18 cellular contexts compared by ENCODE assay signal in the genomic region with DNA sequence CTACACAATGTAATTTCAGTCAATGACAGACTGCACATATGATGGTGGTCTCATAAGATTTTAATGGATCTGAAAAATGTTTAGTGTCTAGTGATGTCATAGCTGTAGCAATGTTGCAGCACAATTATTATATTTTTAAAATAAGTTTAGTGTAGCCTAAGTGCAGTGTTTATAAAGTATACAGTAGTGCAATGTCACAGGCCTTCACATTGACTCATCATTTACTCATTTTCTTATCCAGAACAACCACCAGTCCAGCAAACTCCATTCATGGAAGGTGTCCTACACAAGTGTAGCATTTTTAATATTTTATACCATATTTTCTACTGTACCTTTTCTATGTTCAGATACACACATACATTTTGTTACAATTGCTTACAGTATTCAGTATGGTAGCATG.
DNase-seq lines count a peak whose midpoint lies in the region; ATAC-seq, FAIRE-seq and TF ChIP-seq lines count a peak whose summit lies in the region.
"Had no signal": no experiment of that assay in that cellular context is flagged by ENCODE, and none has a peak within 500 bp of the region (broad histone marks: within the 10 kb centered on the region; RNA-seq: fewer than 3 reads in every experiment).

No MANE protein-coding gene starts in this region.

- TF ChIP-seq RAD21 in HepG2 (CRISPR knock-in tag; IDR thresholded peaks at IDR 0.05) = no peak

- no peaks in the 10 kb centered on the region for H3K27me3 ChIP-seq in HepG2 (ENCODE audit: control insufficient read depth in 1 of 2, insufficient read depth in 2 of 2, low read length in 2 of 2)
- no peaks in the 10 kb centered on the region for H3K27me3 ChIP-seq in right lobe of liver
- no peaks in the 10 kb centered on the region for H3K27me3 ChIP-seq in esophagus squamous epithelium
- H3K27me3 ChIP-seq: BLaER1 treated with 17β-estradiol and CSF1 and Interleukin-3, amounts not matched to agents 10 nM and 100 nM had no signal

- CTCF ChIA-PET in HepG2 (lab: Yijun Ruan, JAX; ENCODE audit: low intra/inter-chr PET ratio, low total read pairs) = no interaction called here

- H3K36me3 ChIP-seq in HepG2 (replicated peaks in 1 of 2; ENCODE audit: control insufficient read depth in 1 of 2, insufficient read depth in 2 of 2, low read length in 2 of 2) = no peaks in the 10 kb centered on the region
- no peaks in the 10 kb centered on the region for H3K36me3 ChIP-seq in right lobe of liver
- no peaks in the 10 kb centered on the region for H3K36me3 ChIP-seq in esophagus squamous epithelium
- H3K36me3 ChIP-seq: BLaER1 treated with 17β-estradiol and CSF1 and Interleukin-3, amounts not matched to agents 10 nM and 100 nM had no signal

- no peaks in the 10 kb centered on the region for H3K4me1 ChIP-seq in HepG2 (ENCODE audit: insufficient read depth, low read length)
- H3K4me1 ChIP-seq in right lobe of liver = no peaks in the 10 kb centered on the region
- H3K4me1 ChIP-seq in esophagus squamous epithelium = no peaks in the 10 kb centered on the region
- H3K4me1 ChIP-seq: BLaER1 treated with 17β-estradiol and CSF1 and Interleukin-3, amounts not matched to agents 10 nM and 100 nM had no signal

- H3K9me3 ChIP-seq in HepG2 (ENCODE audit: low read length) (no peaks in the 10 kb centered on the region), right lobe of liver (no peaks in the 10 kb centered on the region), esophagus squamous epithelium (no peaks in the 10 kb centered on the region)
- H3K9me3 ChIP-seq: BLaER1 treated with 17β-estradiol and CSF1 and Interleukin-3, amounts not matched to agents 10 nM and 100 nM had no signal

- no peak overlapping the region for H3K4me2 ChIP-seq in HepG2 (ENCODE audit: low read depth, low read length)
- H3K4me2 ChIP-seq: BLaER1 treated with 17β-estradiol and CSF1 and Interleukin-3, amounts not matched to agents 10 nM and 100 nM had no signal

- no peaks in the 10 kb centered on the region for H3K79me2 ChIP-seq in HepG2 (ENCODE audit: insufficient read depth, low read length)

- no peaks in the 10 kb centered on the region for H4K20me1 ChIP-seq in HepG2 (ENCODE audit: insufficient read depth, low read length)
- H4K20me1 ChIP-seq: BLaER1 treated with 17β-estradiol and CSF1 and Interleukin-3, amounts not matched to agents 10 nM and 100 nM had no signal

- no peak for TF ChIP-seq CTCF in HepG2 (CRISPR knock-in tag; IDR thresholded peaks at IDR 0.05)
- no peak for TF ChIP-seq CTCF in right lobe of liver (IDR thresholded peaks at IDR 0.05)
- TF ChIP-seq CTCF in epithelial cell of esophagus (IDR thresholded peaks at IDR 0.05; ENCODE audit: insufficient read depth, low read depth, low read length, missing control alignments) = no peak
- TF ChIP-seq CTCF in esophagus squamous epithelium (IDR thresholded peaks at IDR 0.05) = no peak

- DNase-seq in HepG2 (ENCODE audit: low spot score) (no peak), right lobe of liver (no peak), amniotic epithelial cell (ENCODE audit: low read depth) (peak; percentile 31), epithelial cell of esophagus (ENCODE audit: low read depth) (peak; percentile 25), AG20443 (ENCODE audit: low spot score) (no peak), esophagus squamous epithelium (lab: John Stamatoyannopoulos, UW) (no peak), SKM-1 (lab: John Stamatoyannopoulos, UW; ENCODE audit: unreplicated experiment) (no peak)
- DNase-seq: Calu3; CD4-positive, CD25-positive, alpha-beta regulatory T cell; DMS 273 treated with DMSO at 0.1 percent for 48 hours; DMS79; GOT3; H9 had no signal

- H2AFZ ChIP-seq in HepG2 (ENCODE audit: low read length) = no peak overlapping the region

- H3K4me3 ChIP-seq in HepG2 (replicated peaks in 1 of 3; ENCODE audit: insufficient read depth in 1 of 3, low read depth in 2 of 3, low read length in 3 of 3) = no peak overlapping the region
- H3K4me3 ChIP-seq in right lobe of liver = no peak overlapping the region
- no peak overlapping the region for H3K4me3 ChIP-seq in epithelial cell of esophagus (ENCODE audit: low read length)
- H3K4me3 ChIP-seq in esophagus squamous epithelium = no peak overlapping the region
- H3K4me3 ChIP-seq: BLaER1 treated with 17β-estradiol and CSF1 and Interleukin-3, amounts not matched to agents 10 nM and 100 nM had no signal

- no peak for FAIRE-seq in HepG2 (lab: Jason Lieb, UNC)
- FAIRE-seq: G401.6, GM12891 had no signal

- TF ChIP-seq EP300 in HepG2 (IDR thresholded peaks at IDR 0.05; ENCODE audit: low read depth in 2 of 2, low read length in 2 of 2) = no peak
- no peak for TF ChIP-seq EP300 in HepG2 (CRISPR knock-in tag; IDR thresholded peaks at IDR 0.05; ENCODE audit: borderline replicate concordance)

- in situ Hi-C loops in HepG2 (cut with HindIII; ENCODE audit: extremely low pct_ligation_motif_present, low pct_unique_long_range_greater_than_20kb) = no loop called here

- intact Hi-C loops in HepG2 (cut with micrococcal nuclease; ENCODE audit: unreplicated experiment) = loop anchor here (5.0 kb wide), 1 partner anchor 692 kb away; no protein-coding TSS in a partner anchor
- intact Hi-C loops in right lobe of liver (cut with DNase I) = no loop called here
- intact Hi-C loops in esophagus squamous epithelium (cut with DNase I) = no loop called here

- POLR2A ChIA-PET in HepG2 (lab: Yijun Ruan, JAX) = no interaction called here

- no peak overlapping the region for H3K9ac ChIP-seq in HepG2 (ENCODE audit: insufficient read depth, low read depth, low read length)
- H3K9ac ChIP-seq: BLaER1 treated with 17β-estradiol and CSF1 and Interleukin-3, amounts not matched to agents 10 nM and 100 nM had no signal

- no peak for TF ChIP-seq POLR2A in HepG2 (IDR thresholded peaks at IDR 0.05; ENCODE audit: insufficient read depth in 1 of 2, low read depth in 2 of 2, low read length in 2 of 2)
- no peak for TF ChIP-seq POLR2A in right lobe of liver (IDR thresholded peaks at IDR 0.05)
- TF ChIP-seq POLR2A in esophagus squamous epithelium (IDR thresholded peaks at IDR 0.05) = no peak

- no TSS peak for BruUV-seq in HepG2 (replicated peaks; lab: Mats Ljungman, UMichigan)

- H3K27ac ChIP-seq in HepG2 (ENCODE audit: extremely low read length, insufficient read depth, low read length) (no peak overlapping the region), right lobe of liver (no peak overlapping the region), esophagus squamous epithelium (no peak overlapping the region)
- H3K27ac ChIP-seq: 22Rv1; BLaER1 treated with 17β-estradiol and CSF1 and Interleukin-3, amounts not matched to agents 10 nM and 100 nM had no signal

- ATAC-seq in HepG2 = no peak
- no peak for ATAC-seq in right lobe of liver
- no peak for ATAC-seq in GM21723 (IDR thresholded peaks at IDR 0.05; ENCODE audit: unreplicated experiment)

TF ChIP-seq in HepG2, 621 proteins besides CTCF, POLR2A, EP300 and RAD21:
- TF ChIP-seq CREB1 (IDR thresholded peaks at IDR 0.05) = peak; percentile 66; the same call in 1 of the 2 replicates
- TF ChIP-seq CREB1 (CRISPR knock-in tag; IDR thresholded peaks at IDR 0.05) = no peak
- TF ChIP-seq NCOA5 (CRISPR knock-in tag; IDR thresholded peaks at IDR 0.05) = no peak
- TF ChIP-seq ATF7 (IDR thresholded peaks at IDR 0.05) = 0 out of 2 replicates have a peak, but pooled peaks have one; percentile 8
- no peak for TF ChIP-seq ATF7 (CRISPR knock-in tag; IDR thresholded peaks at IDR 0.05)
- no peak for TF ChIP-seq BRCA1 (CRISPR knock-in tag; IDR thresholded peaks at IDR 0.05)

Comparison
In these comparisons a context has a peak if more than half of its experiments do, and no peak if none do; other contexts are left out.
1. DNase-seq: peak in amniotic epithelial cell (single experiment) and epithelial cell of esophagus (single experiment); none in HepG2 (single experiment), right lobe of liver (0 of 3), AG20443 (single experiment), esophagus squamous epithelium (single experiment) and SKM-1 (single experiment).